Comparison of ENCODE assay signal across 8 cellular contexts in the genomic region with DNA sequence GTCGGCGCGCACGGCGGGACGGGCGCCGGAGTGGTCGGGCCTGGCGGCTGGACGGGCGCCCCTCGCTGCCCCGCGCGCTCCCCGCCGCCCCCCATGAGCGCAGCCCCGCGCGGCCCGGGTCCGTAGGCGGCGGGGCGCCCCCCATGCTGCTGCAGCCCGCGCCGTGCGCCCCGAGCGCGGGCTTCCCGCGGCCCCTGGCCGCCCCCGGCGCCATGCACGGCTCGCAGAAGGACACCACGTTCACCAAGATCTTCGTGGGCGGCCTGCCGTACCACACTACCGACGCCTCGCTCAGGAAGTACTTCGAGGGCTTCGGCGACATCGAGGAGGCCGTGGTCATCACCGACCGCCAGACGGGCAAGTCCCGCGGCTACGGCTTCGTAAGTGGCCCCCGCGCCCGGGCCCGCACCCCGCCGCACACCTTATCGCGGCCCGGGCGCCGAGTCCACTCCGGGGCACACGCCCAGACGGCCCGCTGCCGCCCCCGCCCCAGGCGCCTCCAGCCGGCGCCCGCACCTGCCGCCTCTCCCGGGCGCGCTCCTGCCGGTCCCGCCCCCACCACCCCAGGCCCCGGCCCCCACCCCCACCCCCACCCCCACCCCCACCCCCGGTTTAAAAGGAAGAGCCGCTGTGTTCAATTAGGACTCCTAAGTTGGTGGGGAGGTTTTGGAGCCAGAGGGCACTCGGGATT. TPM values are rescaled to one million over a fixed set of nuclear protein-coding genes. Genes with fewer than 3 reads are reported as not detected.
DNase-seq lines count a peak whose midpoint lies in the region; ATAC-seq and TF ChIP-seq lines count a peak whose summit lies in the region.

No MANE protein-coding gene starts in this region.

- H3K4ac ChIP-seq in mesendoderm (ENCODE audit: low read depth, low read length): peak overlapping the region; percentile 63

- peaks cover 32% of the 10 kb centered on the region for H3K79me2 ChIP-seq in mesendoderm (ENCODE audit: control insufficient read depth, insufficient read depth, low read length)

- H3K9me3 ChIP-seq in Peyer's patch (no peaks in the 10 kb centered on the region), upper lobe of right lung (no peaks in the 10 kb centered on the region)

- H2AK5ac ChIP-seq in mesendoderm (ENCODE audit: low read length): no peak overlapping the region

- no peak overlapping the region for H3K23ac ChIP-seq in mesendoderm (ENCODE audit: low read length)

- H3K27me3 ChIP-seq in Peyer's patch (no peaks in the 10 kb centered on the region), mesendoderm (ENCODE audit: insufficient read depth, low read length, poor library complexity) (no peaks in the 10 kb centered on the region), upper lobe of right lung (no peaks in the 10 kb centered on the region)

- H3K4me1 ChIP-seq in Peyer's patch (peaks cover 0 to 46% (median 33%) of the 10 kb centered on the region in 4 donors), mesendoderm (ENCODE audit: control insufficient read depth, low read depth, low read length) (peaks cover 3% of the 10 kb centered on the region), upper lobe of right lung (peaks cover 39% of the 10 kb centered on the region)

- TF ChIP-seq POLR2A in Peyer's patch (IDR thresholded peaks at IDR 0.05): peak in 1 of 2 donors; percentile 43

- peak overlapping the region; percentile 51 for H3K18ac ChIP-seq in mesendoderm (ENCODE audit: low read length)

- peak overlapping the region; percentile 74 for H3K4me2 ChIP-seq in mesendoderm (ENCODE audit: low read length)

- H4K8ac ChIP-seq in mesendoderm (ENCODE audit: low read depth, low read length): no peak overlapping the region

- no peak for ATAC-seq in upper lobe of right lung

- H3K79me1 ChIP-seq in mesendoderm (ENCODE audit: low read length): peaks cover 18% of the 10 kb centered on the region

- POLR2A ChIA-PET in HEK293T (lab: Yijun Ruan, JAX): interaction anchor here (0.6 to 2.3 kb wide), 8 partner anchors 11 to 124 kb away, joined by 3 to 6 read pairs (median 3); no protein-coding TSS in a partner anchor

- H3K4me3 ChIP-seq in Peyer's patch (peak overlapping the region; percentile 87 to 96 (median 89)), cardiac fibroblast (replicated peaks in 1 of 2; ENCODE audit: low read depth in 2 of 2, low read length in 2 of 2) (peak overlapping the region; percentile 67 to 68), mesendoderm (ENCODE audit: low read length) (peak overlapping the region; percentile 79), upper lobe of right lung (peak overlapping the region; percentile 64)

- peaks cover 0 to 16% (median 0%) of the 10 kb centered on the region in 3 donors for H3K36me3 ChIP-seq in Peyer's patch
- H3K36me3 ChIP-seq in mesendoderm (ENCODE audit: control insufficient read depth, insufficient read depth, low read length): peaks cover 6% of the 10 kb centered on the region
- peaks cover 11% of the 10 kb centered on the region for H3K36me3 ChIP-seq in upper lobe of right lung

- H3K27ac ChIP-seq in Peyer's patch (peak overlapping the region; percentile 86 to 98 (median 92)), mesendoderm (ENCODE audit: low read depth, low read length) (no peak overlapping the region), upper lobe of right lung (peak overlapping the region; percentile 55)

- TF ChIP-seq CTCF in Peyer's patch (IDR thresholded peaks at IDR 0.05) (no peak), cardiac fibroblast (IDR thresholded peaks at IDR 0.05; ENCODE audit: low read depth, low read length) (no peak), upper lobe of right lung (IDR thresholded peaks at IDR 0.05) (no peak)

- intact Hi-C loops in upper lobe of right lung (cut with DNase I): no loop called here

- no peak overlapping the region for H2BK5ac ChIP-seq in mesendoderm (ENCODE audit: low read length)

- no CpG with 5 or more reads among the region's 91 CpGs for WGBS in mesendoderm (ENCODE audit: extremely low coverage, insufficient coverage, low lambda C conversion rate)

- peak overlapping the region; percentile 87 for H3K9ac ChIP-seq in mesendoderm (ENCODE audit: low read length)

- H4K5ac ChIP-seq in mesendoderm (ENCODE audit: low read length): no peak overlapping the region

- DNase-seq in NCI-H1105 treated with DMSO at 0.1 percent for 48 hours (lab: John Stamatoyannopoulos, UW) (peak; percentile 41), NCI-H1105 (lab: John Stamatoyannopoulos, UW) (no peak), HEK293T (ENCODE audit: extremely low spot score) (peak; percentile 26), Peyer's patch (peak in 1 of 3 donors; percentile 66), cardiac fibroblast (ENCODE audit: low read depth in 2 of 2) (peak in 1 of 2 donors; percentile 15), mesendoderm (no peak), upper lobe of right lung (peak; percentile 71), foreskin melanocyte (no peak)

- no peak overlapping the region for H2BK120ac ChIP-seq in mesendoderm (ENCODE audit: low read depth, low read length)

- peak overlapping the region; percentile 90 for H3K56ac ChIP-seq in mesendoderm (ENCODE audit: low read length)

- no peak overlapping the region for H2BK15ac ChIP-seq in mesendoderm (replicated peaks; ENCODE audit: low read depth)

- CTCF ChIA-PET in HEK293T (lab: Yijun Ruan, JAX): interaction anchor here (0.7 kb wide), 1 partner anchor 35 kb away, joined by 3 read pairs; no protein-coding TSS in a partner anchor

TF ChIP-seq in HEK293T, 16 proteins besides CTCF, POLR2A, EP300 and RAD21:
- TF ChIP-seq ARNT (IDR thresholded peaks at IDR 0.05) (no peak), SP1 (IDR thresholded peaks at IDR 0.05) (no peak), LEF1 (IDR thresholded peaks at IDR 0.05; ENCODE audit: borderline replicate concordance) (no peak), L3MBTL2 (conservative IDR thresholded peaks at IDR 0.05) (no peak), ZNF384 (IDR thresholded peaks at IDR 0.05) (no peak), HDGF (IDR thresholded peaks at IDR 0.05; ENCODE audit: borderline replicate concordance) (no peak), TARDBP (IDR thresholded peaks at IDR 0.05) (no peak), NFRKB (IDR thresholded peaks at IDR 0.05) (no peak), ELF4 (IDR thresholded peaks at IDR 0.05) (no peak), SUZ12 (IDR thresholded peaks at IDR 0.05) (no peak), PKNOX1 (IDR thresholded peaks at IDR 0.05) (no peak), BHLHE40 (IDR thresholded peaks at IDR 0.05; ENCODE audit: borderline replicate concordance) (no peak), CTBP1 (IDR thresholded peaks at IDR 0.05; ENCODE audit: borderline replicate concordance) (no peak), FOXM1 (IDR thresholded peaks at IDR 0.05; ENCODE audit: borderline replicate concordance) (no peak)

RNA-seq across cellular contexts. Expression of gene RBM38, which starts 0.4 kb away (rescaled TPM):
- total RNA-seq in Peyer's patch: 10 to 100 TPM in 3 of 4 donors, 1 to 10 TPM in 1; 9.6 to 15.5 (median 12.8) TPM
- polyA plus RNA-seq in mesendoderm (2013, experiment 1 of 2): 60.0 TPM
- polyA plus RNA-seq in mesendoderm (2013, experiment 2 of 2): 60.7 TPM
- 13.4 TPM for total RNA-seq in upper lobe of right lung

RNA-seq across cellular contexts. Expression of gene RAE1, which starts 40.5 kb away (rescaled TPM):
- total RNA-seq in Peyer's patch (10 to 100 TPM; 21.5 to 38.9 (median 33.3) TPM), upper lobe of right lung (14.9 TPM)
- polyA plus RNA-seq in mesendoderm (2013, experiment 1 of 2): 23.1 TPM
- polyA plus RNA-seq in mesendoderm (2013, experiment 2 of 2): 22.9 TPM

Comparison
In these comparisons a context has a peak if more than half of its experiments do, and no peak if none do; other contexts are left out.
1. DNase-seq: peak in NCI-H1105 treated with DMSO at 0.1 percent for 48 hours (single experiment), HEK293T (single experiment) and upper lobe of right lung (single experiment); none in NCI-H1105 (single experiment), mesendoderm (single experiment) and foreskin melanocyte (single experiment).
2. Peak in every context shown above with its lines, with median percentiles within 50 percentile points of each other: H3K4me3 ChIP-seq.